Comparison of ENCODE assay signal across 9 cellular contexts in the genomic region with DNA sequence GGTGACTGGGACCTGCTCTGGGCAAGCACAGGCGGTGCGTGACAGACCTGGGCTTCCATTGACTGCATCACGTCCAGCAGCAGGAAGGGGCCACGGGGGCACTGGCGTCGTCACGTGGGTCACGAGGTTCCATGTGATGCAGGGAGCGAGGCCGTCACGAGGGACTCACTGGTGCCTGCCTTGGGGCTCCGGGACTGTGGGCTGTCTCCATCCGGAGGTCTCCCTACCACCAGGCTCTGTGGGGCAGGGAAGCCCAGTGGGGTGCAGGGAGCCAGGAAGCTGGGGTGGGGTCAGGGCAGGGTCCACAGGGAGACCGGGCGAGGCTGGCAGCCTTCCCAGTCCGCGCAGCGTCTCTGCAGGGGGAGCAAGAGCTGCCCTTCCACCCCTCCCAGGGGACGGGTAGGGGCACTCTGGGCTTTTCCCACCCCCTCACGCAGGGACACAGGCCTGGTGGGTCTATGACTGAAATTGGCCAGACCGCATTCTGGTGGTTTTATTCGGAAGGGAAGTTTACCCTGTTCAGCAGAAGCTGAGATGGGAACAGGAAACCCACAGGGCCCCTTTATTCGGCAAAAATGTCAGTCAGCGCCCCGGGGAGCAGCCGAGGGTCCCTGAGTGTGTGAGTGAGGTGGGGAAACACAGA. TPM values are rescaled to one million over a fixed set of nuclear protein-coding genes. Genes with fewer than 3 reads are reported as not detected.
A peak's percentile ranks its signal among the peaks of the same experiment; 100 is the strongest.
DNase-seq lines count a peak whose midpoint lies in the region; ATAC-seq, FAIRE-seq and TF ChIP-seq lines count a peak whose summit lies in the region.
"Had no signal": no experiment of that assay in that cellular context is flagged by ENCODE, and none has a peak within 500 bp of the region (broad histone marks: within the 10 kb centered on the region; RNA-seq: fewer than 3 reads in every experiment).

No MANE protein-coding gene starts in this region.

- H3K9ac ChIP-seq in neural progenitor cell, result no peak overlapping the region

- peaks cover 0 to 3% (median 0%) of the 10 kb centered on the region in 7 donors for H3K9me3 Mint-ChIP-seq in CD14-positive monocyte
- no peaks in the 10 kb centered on the region for H3K9me3 Mint-ChIP-seq in activated CD4-positive, alpha-beta memory T cell treated with anti-CD3 and anti-CD28 coated beads for 36 hours
- H3K9me3 Mint-ChIP-seq in neural progenitor cell, result no peaks in the 10 kb centered on the region

- no peaks in the 10 kb centered on the region for H3K79me2 ChIP-seq in neural progenitor cell (ENCODE audit: low read depth)

- FAIRE-seq in RCC 7860 (lab: Jason Lieb, UNC), result no peak

- H3K4me3 Mint-ChIP-seq in CD14-positive monocyte, result peak overlapping the region; percentile 93 to 96
- H3K4me3 Mint-ChIP-seq in activated CD4-positive, alpha-beta memory T cell treated with anti-CD3 and anti-CD28 coated beads for 36 hours, result peak overlapping the region; percentile 99
- no peak overlapping the region for H3K4me3 Mint-ChIP-seq in neural progenitor cell

- H3K27ac Mint-ChIP-seq in CD14-positive monocyte (peak overlapping the region; percentile 97 to 100 (median 98)), neural progenitor cell (no peak overlapping the region)
- H3K27ac Mint-ChIP-seq in activated CD4-positive, alpha-beta memory T cell treated with anti-CD3 and anti-CD28 coated beads for 36 hours, result peak overlapping the region; percentile 99

- CTCF ChIA-PET in activated CD4-positive, alpha-beta memory T cell treated with anti-CD3 and anti-CD28 coated beads for 36 hours (lab: Charles Lee), result interaction anchor here (1.0 to 2.7 kb wide), 12 partner anchors 8 to 361 kb away, joined by 3 to 18 read pairs (median 5); a partner anchor contains a TSS

- H4K20me1 ChIP-seq in neural progenitor cell (ENCODE audit: low read depth), result no peaks in the 10 kb centered on the region

- intact Hi-C loops in CD14-positive monocyte (cut with micrococcal nuclease), result no loop called here
- intact Hi-C loops in activated CD4-positive, alpha-beta memory T cell treated with anti-CD3 and anti-CD28 coated beads for 36 hours (cut with micrococcal nuclease), result loop anchor here (1.0 kb wide), 3 partner anchors 7 to 31 kb away; a partner anchor contains a TSS
- intact Hi-C loops in transverse colon (cut with DNase I; ENCODE audit: low total_unique reads), result no loop called here

- peak; percentile 64 for TF ChIP-seq POLR2A in transverse colon (IDR thresholded peaks at IDR 0.05)

- WGBS in transverse colon (ENCODE audit: low coverage in 1 of 2), 2 donors, result 0% methylated on average over 26 of the region's 26 CpGs; no CpG with 5 or more reads in 1 of the 2 donors

- peak overlapping the region; percentile 19 for H3K4me2 ChIP-seq in neural progenitor cell

- H3K4me3 ChIP-seq in MG63 (peak overlapping the region; percentile 47), neural progenitor cell (no peak overlapping the region), transverse colon (peak overlapping the region; percentile 59 to 78 (median 66))

- H3K4me1 Mint-ChIP-seq in CD14-positive monocyte (peaks cover 26% of the 10 kb centered on the region), neural progenitor cell (peaks cover 23% of the 10 kb centered on the region)
- H3K4me1 Mint-ChIP-seq in activated CD4-positive, alpha-beta memory T cell treated with anti-CD3 and anti-CD28 coated beads for 36 hours (ENCODE audit: low read depth), result peaks cover 33% of the 10 kb centered on the region

- H3K9me3 ChIP-seq in MG63 (no peaks in the 10 kb centered on the region), neural progenitor cell (ENCODE audit: low read depth) (no peaks in the 10 kb centered on the region), transverse colon (no peaks in the 10 kb centered on the region)

- H3K36me3 Mint-ChIP-seq in CD14-positive monocyte (peaks cover 24 to 33% of the 10 kb centered on the region in 2 donors), neural progenitor cell (no peaks in the 10 kb centered on the region)
- peaks cover 25% of the 10 kb centered on the region for H3K36me3 Mint-ChIP-seq in activated CD4-positive, alpha-beta memory T cell treated with anti-CD3 and anti-CD28 coated beads for 36 hours

- TF ChIP-seq CTCF in CD14-positive monocyte (IDR thresholded peaks at IDR 0.05) (no peak), neural progenitor cell (IDR thresholded peaks at IDR 0.05) (no peak), transverse colon (IDR thresholded peaks at IDR 0.05) (no peak)

- ATAC-seq in GM19452 (IDR thresholded peaks at IDR 0.05; ENCODE audit: unreplicated experiment), result peak; percentile 44

- no peak for TF ChIP-seq EP300 in transverse colon (IDR thresholded peaks at IDR 0.05; ENCODE audit: low read depth)

- H3K4me1 ChIP-seq in neural progenitor cell (peaks cover 13% of the 10 kb centered on the region), transverse colon (peaks cover 21 to 49% (median 35%) of the 10 kb centered on the region in 4 donors)

- H3K27ac ChIP-seq in neural progenitor cell (no peak overlapping the region), transverse colon (peak overlapping the region; percentile 93 to 96 (median 94))

- peaks cover 10% of the 10 kb centered on the region for H3F3A ChIP-seq in neural progenitor cell (ENCODE audit: low read depth)

- POLR2A ChIA-PET in activated CD4-positive, alpha-beta memory T cell treated with anti-CD3 and anti-CD28 coated beads for 36 hours (lab: Charles Lee), result interaction anchor here (0.6 to 3.8 kb wide), 16 partner anchors 9 to 140 kb away, joined by 3 to 67 read pairs (median 4); a partner anchor contains a TSS

- H3K27me3 ChIP-seq in MG63 (no peaks in the 10 kb centered on the region), neural progenitor cell (no peaks in the 10 kb centered on the region), transverse colon (no peaks in the 10 kb centered on the region)

- DNase-seq in CD14-positive monocyte (ENCODE audit: low spot score) (peak; percentile 99), MG63 (no peak), epidermal melanocyte (ENCODE audit: insufficient read length, low spot score) (peak; percentile 88), neural progenitor cell (ENCODE audit: low spot score) (no peak), transverse colon (peak; percentile 88), RCC 7860 (ENCODE audit: low spot score) (no peak)
- peak; percentile 91 for DNase-seq in activated CD4-positive, alpha-beta memory T cell treated with anti-CD3 and anti-CD28 coated beads for 36 hours

- in situ Hi-C loops in transverse colon (cut with MboI; ENCODE audit: low pct_ligation_motif_present in 1 of 4, low pct_unique_long_range_greater_than_20kb in 1 of 4, low sequenced_read_pairs in 3 of 4), result loop anchor here in 1 of 4 donors (25.0 kb wide), 1 partner anchor 143 kb away; a partner anchor contains a TSS

- H3K36me3 ChIP-seq in MG63 (no peaks in the 10 kb centered on the region), neural progenitor cell (no peaks in the 10 kb centered on the region), transverse colon (no peaks in the 10 kb centered on the region)

- H3K27me3 Mint-ChIP-seq in CD14-positive monocyte (ENCODE audit: low read depth in 3 of 3) (peaks cover 7 to 16% (median 14%) of the 10 kb centered on the region in 3 donors), neural progenitor cell (ENCODE audit: insufficient read depth, low read depth) (no peaks in the 10 kb centered on the region)
- no peaks in the 10 kb centered on the region for H3K27me3 Mint-ChIP-seq in activated CD4-positive, alpha-beta memory T cell treated with anti-CD3 and anti-CD28 coated beads for 36 hours

- no peak overlapping the region for H2AFZ ChIP-seq in neural progenitor cell (replicated peaks)

RNA-seq across cellular contexts. Expression of a gene that starts 0.4 kb away (rescaled TPM):
- 10 to 100 TPM; 62.1 to 64.4 TPM for polyA plus RNA-seq in CD14-positive monocyte
- total RNA-seq in MG63 (2014; rRNA removed; shearing (Covaris generic); ENCODE audit: low replicate concordance), result 0.15 and 4.5 TPM in 2 replicates
- total RNA-seq in activated CD4-positive, alpha-beta memory T cell treated with anti-CD3 and anti-CD28 coated beads for 36 hours, result 100 to 1,000 TPM; 145 to 152 TPM
- 0.65 TPM in 1 of 2 replicates, not detected in the other for total RNA-seq in neural progenitor cell (ENCODE audit: low replicate concordance)
- total RNA-seq in transverse colon, result 100 to 1,000 TPM; 178 to 758 (median 278) TPM

RNA-seq across cellular contexts. Expression of a gene that starts 25.7 kb away (rescaled TPM):
- not detected for polyA plus RNA-seq in CD14-positive monocyte
- total RNA-seq in MG63 (2014; rRNA removed; shearing (Covaris generic); ENCODE audit: low replicate concordance), result not detected in 2 replicates
- under 1 TPM in 1 of 2 experiments, not detected in 1; 0.17 TPM for total RNA-seq in activated CD4-positive, alpha-beta memory T cell treated with anti-CD3 and anti-CD28 coated beads for 36 hours
- total RNA-seq in neural progenitor cell (ENCODE audit: low replicate concordance) (6.4 and 28.2 TPM in 2 replicates), transverse colon (1 to 10 TPM in 1 of 4 donors, under 1 TPM in 1, not detected in 2; 0.64 to 1.1 TPM)
- total RNA-seq: LHCN-M2 had no signal

RNA-seq across cellular contexts. Expression of a gene that starts 29.4 kb away (rescaled TPM):
- 10 to 100 TPM; 11.9 to 13.7 TPM for polyA plus RNA-seq in CD14-positive monocyte
- total RNA-seq in MG63 (2014; rRNA removed; shearing (Covaris generic); ENCODE audit: low replicate concordance), result 16.6 and 17.3 TPM in 2 replicates
- 10 to 100 TPM; 42.6 to 45.1 TPM for total RNA-seq in activated CD4-positive, alpha-beta memory T cell treated with anti-CD3 and anti-CD28 coated beads for 36 hours
- 30.6 and 53.9 TPM in 2 replicates for total RNA-seq in neural progenitor cell (ENCODE audit: low replicate concordance)
- 10 to 100 TPM; 41.1 to 58.3 (median 47.3) TPM for total RNA-seq in transverse colon

RNA-seq across cellular contexts. Expression of a gene that starts 30.8 kb away (rescaled TPM):
- 1 to 10 TPM; 3.6 to 6.0 TPM for polyA plus RNA-seq in CD14-positive monocyte
- total RNA-seq in MG63 (2014; rRNA removed; shearing (Covaris generic); ENCODE audit: low replicate concordance), result 9.6 and 12.3 TPM in 2 replicates
- total RNA-seq in activated CD4-positive, alpha-beta memory T cell treated with anti-CD3 and anti-CD28 coated beads for 36 hours, result 10 to 100 TPM; 28.2 to 34.6 TPM
- 10.0 and 29.6 TPM in 2 replicates for total RNA-seq in neural progenitor cell (ENCODE audit: low replicate concordance)
- total RNA-seq in transverse colon, result 100 to 1,000 TPM in 1 of 4 donors, 10 to 100 TPM in 3; 33.7 to 101 (median 50.1) TPM

Comparison
In these comparisons a context has a peak if more than half of its experiments do, and no peak if none do; other contexts are left out.
1. DNase-seq: peak in CD14-positive monocyte (single experiment), activated CD4-positive, alpha-beta memory T cell treated with anti-CD3 and anti-CD28 coated beads for 36 hours (single experiment), epidermal melanocyte (single experiment) and transverse colon (single experiment); none in MG63 (single experiment), neural progenitor cell (single experiment) and RCC 7860 (single experiment).
2. RNA of a gene that starts 0.4 kb away (total RNA-seq): 178 to 758 TPM in transverse colon and 145 to 152 TPM in activated CD4-positive, alpha-beta memory T cell treated with anti-CD3 and anti-CD28 coated beads for 36 hours; 0.15 to 4.5 TPM in MG63 and 0.65 TPM in neural progenitor cell; every median in the first group is over 10 times any median in the second.